ENCODE assay signal across 7 cellular contexts in the genomic region with DNA sequence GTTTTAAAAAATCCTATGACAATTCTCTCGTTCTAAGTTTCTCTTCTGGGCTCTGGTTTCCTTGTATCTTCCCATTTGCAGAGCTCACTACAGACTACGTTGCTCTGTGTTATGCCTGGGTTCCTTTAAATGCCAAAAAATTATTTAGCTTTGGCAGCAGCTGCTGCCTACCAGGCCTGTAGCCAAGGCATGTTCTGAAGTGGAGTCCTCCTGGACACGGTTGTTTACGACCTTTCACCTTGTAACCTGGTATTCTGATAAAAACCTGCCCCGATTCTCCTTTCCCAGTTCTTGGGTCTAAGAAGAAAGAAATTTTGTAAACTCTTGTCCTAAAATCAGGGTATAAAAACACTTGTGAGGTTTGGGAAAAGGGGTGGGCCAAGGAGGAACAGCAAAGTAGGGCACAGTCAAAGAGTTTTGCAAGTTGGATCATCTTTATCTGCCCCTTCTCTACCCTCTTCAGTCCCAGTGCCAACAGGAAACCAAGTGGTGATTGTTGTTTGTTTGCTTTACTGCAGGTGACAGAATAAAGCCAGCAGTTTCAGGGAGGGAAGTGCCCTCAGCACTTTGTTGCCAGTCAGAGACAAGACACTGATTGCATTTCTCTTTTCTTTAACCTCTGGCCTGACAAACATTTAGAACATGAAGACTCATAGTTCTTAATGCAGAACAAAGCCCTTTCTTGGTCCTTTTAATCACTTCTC. TPM values are rescaled to one million over a fixed set of nuclear protein-coding genes. Genes with fewer than 3 reads are reported as not detected.
DNase-seq lines count a peak whose midpoint lies in the region; ATAC-seq and TF ChIP-seq lines count a peak whose summit lies in the region.

No MANE protein-coding gene starts in this region.

- H3K27me3 ChIP-seq in heart right ventricle = no peaks in the 10 kb centered on the region
- H3K27me3 ChIP-seq in HAP-1 (ENCODE audit: low read depth) = no peaks in the 10 kb centered on the region

- H3K4me3 Mint-ChIP-seq in stimulated activated naive CD8-positive, alpha-beta T cell treated with anti-CD3 and anti-CD28 coated beads, Interleukin-15, amount 100 ng/mL, for 72 hours = peak overlapping the region; percentile 85 to 89

- H3K9me3 Mint-ChIP-seq in stimulated activated naive CD8-positive, alpha-beta T cell treated with anti-CD3 and anti-CD28 coated beads, Interleukin-15, amount 100 ng/mL, for 72 hours = no peaks in the 10 kb centered on the region

- peak overlapping the region in 7 of 10 donors; percentile 26 to 88 (median 75) for H3K4me3 ChIP-seq in heart right ventricle
- H3K4me3 ChIP-seq in HAP-1 = no peak overlapping the region

- H3K4me1 ChIP-seq in heart right ventricle = peaks cover 12 to 46% (median 33%) of the 10 kb centered on the region in 9 donors
- peaks cover 10% of the 10 kb centered on the region for H3K4me1 ChIP-seq in HAP-1

- in situ Hi-C loops in HAP-1 (cut with MboI; ENCODE audit: low sequenced_read_pairs) = no loop called here

- ATAC-seq in heart right ventricle = peak in 4 of 8 donors; percentile 29 to 46 (median 34)
- ATAC-seq in stimulated activated naive CD8-positive, alpha-beta T cell treated with anti-CD3 and anti-CD28 coated beads, Interleukin-15, amount 100 ng/mL, for 72 hours = no peak
- no peak for ATAC-seq in HG03196 (IDR thresholded peaks at IDR 0.05; ENCODE audit: unreplicated experiment)

- H3K27ac Mint-ChIP-seq in stimulated activated naive CD8-positive, alpha-beta T cell treated with anti-CD3 and anti-CD28 coated beads, Interleukin-15, amount 100 ng/mL, for 72 hours = peak overlapping the region; percentile 79 to 95

- peak; percentile 81 for DNase-seq in NCI-H1092 (lab: John Stamatoyannopoulos, UW)
- peak; percentile 25 for DNase-seq in T-helper 22 cell (ENCODE audit: low read depth)
- no peak for DNase-seq in heart right ventricle
- no peak for DNase-seq in stimulated activated naive CD8-positive, alpha-beta T cell treated with anti-CD3 and anti-CD28 coated beads, Interleukin-15, amount 100 ng/mL, for 72 hours
- no peak for DNase-seq in NOMO-1 treated with DMSO at 0.1 percent for 48 hours (lab: John Stamatoyannopoulos, UW; ENCODE audit: unreplicated experiment)
- no peak for DNase-seq in HAP-1 (ENCODE audit: low spot score in 2 of 2)

- H3K27me3 Mint-ChIP-seq in stimulated activated naive CD8-positive, alpha-beta T cell treated with anti-CD3 and anti-CD28 coated beads, Interleukin-15, amount 100 ng/mL, for 72 hours = no peaks in the 10 kb centered on the region

- peaks cover 59% of the 10 kb centered on the region for H3K4me1 Mint-ChIP-seq in stimulated activated naive CD8-positive, alpha-beta T cell treated with anti-CD3 and anti-CD28 coated beads, Interleukin-15, amount 100 ng/mL, for 72 hours

- intact Hi-C loops in heart right ventricle (cut with DNase I) = loop anchor here in 1 of 10 donors (2.0 kb wide), 1 partner anchor 21 kb away; no protein-coding TSS in a partner anchor

- no peak for TF ChIP-seq CTCF in heart right ventricle (IDR thresholded peaks at IDR 0.05)

- peaks cover 0 to 16% (median 13%) of the 10 kb centered on the region in 9 donors for H3K36me3 ChIP-seq in heart right ventricle
- peaks cover 10% of the 10 kb centered on the region for H3K36me3 ChIP-seq in HAP-1 (replicated peaks)

- 7 to 9% methylated on average over 5 of the region's 5 CpGs for WGBS in heart right ventricle, 2 donors

- H3K9me3 ChIP-seq in heart right ventricle (no peaks in the 10 kb centered on the region), HAP-1 (no peaks in the 10 kb centered on the region)

- peak overlapping the region; percentile 89 to 99 (median 97) for H3K27ac ChIP-seq in heart right ventricle

RNA-seq across cellular contexts. Expression of gene TXNIP, which starts 3.1 kb away (rescaled TPM):
- 1,000 to 10,000 TPM in 2 of 10 donors, 100 to 1,000 TPM in 8; 544 to 1,142 (median 777) TPM for total RNA-seq in heart right ventricle
- polyA plus RNA-seq in heart right ventricle = 100 to 1,000 TPM; 231 to 681 TPM

RNA-seq across cellular contexts. Expression of gene HJV, which starts 22.1 kb away (rescaled TPM):
- 100 to 1,000 TPM in 1 of 10 donors, 10 to 100 TPM in 9; 26.8 to 115 (median 76.5) TPM for total RNA-seq in heart right ventricle
- 10 to 100 TPM in 1 of 2 donors, under 1 TPM in 1; 0.52 to 18.8 TPM for polyA plus RNA-seq in heart right ventricle

RNA-seq across cellular contexts. Expression of gene POLR3GL, which starts 35.0 kb away (rescaled TPM):
- total RNA-seq in heart right ventricle = 10 to 100 TPM; 30.9 to 44.7 (median 38.5) TPM
- polyA plus RNA-seq in heart right ventricle = 10 to 100 TPM; 44.2 to 64.5 TPM

RNA-seq across cellular contexts. Expression of gene ANKRD34A, which starts 35.1 kb away (rescaled TPM):
- 1 to 10 TPM in 6 of 10 donors, under 1 TPM in 4; 0.66 to 1.5 (median 1.0) TPM for total RNA-seq in heart right ventricle
- polyA plus RNA-seq in heart right ventricle = 1 to 10 TPM in 1 of 2 donors, under 1 TPM in 1; 0.88 to 1.7 TPM

RNA-seq across cellular contexts. Expression of gene LIX1L, which starts 41.7 kb away (rescaled TPM):
- total RNA-seq in heart right ventricle = 10 to 100 TPM; 21.2 to 30.0 (median 24.5) TPM
- 1 to 10 TPM; 7.1 to 9.4 TPM for polyA plus RNA-seq in heart right ventricle

Comparison
In these comparisons a context has a peak if more than half of its experiments do, and no peak if none do; other contexts are left out.
1. DNase-seq: peak in NCI-H1092 (single experiment) and T-helper 22 cell (single experiment); none in heart right ventricle (0 of 2), stimulated activated naive CD8-positive, alpha-beta T cell treated with anti-CD3 and anti-CD28 coated beads, Interleukin-15, amount 100 ng/mL, for 72 hours (0 of 2), NOMO-1 treated with DMSO at 0.1 percent for 48 hours (single experiment) and HAP-1 (0 of 2).